ENCODE assay signal across 8 cellular contexts in the genomic region with DNA sequence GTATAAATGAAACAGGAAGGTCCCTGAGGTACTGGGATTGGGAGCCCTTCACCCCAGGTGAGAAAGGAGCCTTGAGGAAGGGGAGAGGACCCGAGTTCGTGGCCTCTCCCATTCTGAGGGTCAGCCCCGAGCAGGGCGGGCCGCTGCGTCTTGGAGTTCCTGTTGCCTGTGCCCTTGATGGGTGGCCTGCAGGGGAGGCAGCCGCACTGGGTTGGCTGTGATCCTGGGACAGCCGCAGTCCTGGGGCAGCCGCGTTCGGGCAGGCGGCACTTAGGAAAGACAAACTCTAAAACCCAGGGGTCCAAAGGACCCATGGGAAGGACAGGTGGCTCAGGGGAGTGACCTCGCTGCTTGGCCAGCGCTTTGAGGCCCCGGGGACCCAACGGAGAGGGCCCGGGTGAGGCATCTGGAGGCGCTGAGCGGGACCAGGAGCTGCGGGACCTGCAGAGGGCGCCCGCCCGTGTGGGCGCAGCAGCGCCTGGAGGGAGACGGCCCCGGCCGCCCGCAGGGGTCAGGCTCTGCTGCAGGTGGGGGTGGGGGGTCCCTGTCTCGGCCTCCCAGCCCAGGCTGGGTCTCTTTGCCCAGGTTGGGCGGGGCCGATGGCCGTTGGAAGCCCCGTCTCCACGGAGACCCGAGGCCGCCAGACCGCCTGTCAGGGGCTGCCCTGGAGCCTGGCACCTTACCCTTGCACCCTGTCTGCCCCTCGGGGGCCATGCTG.
A peak's percentile ranks its signal among the peaks of the same experiment; 100 is the strongest.
DNase-seq lines count a peak whose midpoint lies in the region; ATAC-seq, FAIRE-seq and TF ChIP-seq lines count a peak whose summit lies in the region.

No MANE protein-coding gene starts in this region.

- peak overlapping the region; percentile 80 for H4K8ac ChIP-seq in H1 (ENCODE audit: extremely low read depth, insufficient read depth, low read length)

- no peaks in the 10 kb centered on the region for H4K20me1 ChIP-seq in GM23248 (ENCODE audit: insufficient read depth)
- peaks cover 1 to 3% of the 10 kb centered on the region in 2 experiments for H4K20me1 ChIP-seq in H1 (replicated peaks in 1 of 2; ENCODE audit: control insufficient read depth in 1 of 2, insufficient read depth in 2 of 2, low read length in 2 of 2)

- H3K79me1 ChIP-seq in H1 (ENCODE audit: low read depth, low read length), result no peaks in the 10 kb centered on the region

- H3K4me3 ChIP-seq in GM23248 (no peak overlapping the region), WI38 (ENCODE audit: low read depth, low read length) (no peak overlapping the region), H1 (ENCODE audit: extremely low read depth in 1 of 4, insufficient read depth in 2 of 4, low read depth in 3 of 4, low read length in 4 of 4) (peak overlapping the region; percentile 25 to 57 (median 36)), mucosa of descending colon (no peak overlapping the region)

- no peaks in the 10 kb centered on the region for H3K9me3 ChIP-seq in GM23248 (ENCODE audit: low read depth)
- H3K9me3 ChIP-seq in H1 (ENCODE audit: insufficient read depth in 2 of 2, low read depth in 1 of 2, low read length in 1 of 2), result peaks cover 0 to 12% of the 10 kb centered on the region in 2 experiments; a peak in 2 of 4 replicates
- no peaks in the 10 kb centered on the region for H3K9me3 ChIP-seq in mucosa of descending colon

- ATAC-seq in mucosa of descending colon (peak; percentile 92), GM21423 (IDR thresholded peaks at IDR 0.05; ENCODE audit: unreplicated experiment) (no peak)

- H3K36me3 ChIP-seq in GM23248 (ENCODE audit: low read depth) (no peaks in the 10 kb centered on the region), H1 (ENCODE audit: control insufficient read depth in 2 of 4, insufficient read depth in 4 of 4, low read length in 3 of 4) (no peaks in the 10 kb centered on the region), mucosa of descending colon (ENCODE audit: low read depth) (no peaks in the 10 kb centered on the region)

- peak; percentile 28 to 60; a peak in 3 of 4 replicates for TF ChIP-seq RAD21 in H1 (IDR thresholded peaks at IDR 0.05 in 1 of 2, conservative IDR thresholded peaks at IDR 0.05 in 1 of 2; ENCODE audit: low read depth in 2 of 2, low read length in 2 of 2)

- intact Hi-C loops in mucosa of descending colon (cut with DNase I, micrococcal nuclease), result no loop called here

- H3K27me3 ChIP-seq in GM23248 (replicated peaks; ENCODE audit: insufficient read depth) (0 out of 2 replicates have a peak, but pooled peaks cover 8% of the 10 kb centered on the region), H1 (replicated peaks in 1 of 4; ENCODE audit: control insufficient read depth in 3 of 4, extremely low read depth in 1 of 4, insufficient read depth in 3 of 4, low read length in 3 of 4) (no peaks in the 10 kb centered on the region)

- H4K91ac ChIP-seq in H1 (replicated peaks; ENCODE audit: insufficient read length, low read length), result no peak overlapping the region

- no peak overlapping the region for H3K23ac ChIP-seq in H1 (ENCODE audit: insufficient read length)

- peaks cover 8% of the 10 kb centered on the region; the same call in 1 of the 2 replicates for H3K23me2 ChIP-seq in H1 (ENCODE audit: low read depth, low read length)

- no peak overlapping the region for H2BK20ac ChIP-seq in H1 (ENCODE audit: low read length)

- POLR2A ChIA-PET in H1 (lab: Charles Lee; ENCODE audit: partially characterized antibody), result interaction anchor here (0.6 to 2.9 kb wide), 5 partner anchors 9 to 79 kb away, joined by 3 to 26 read pairs (median 3); a partner anchor contains a TSS
- POLR2A ChIA-PET in HEK293T (lab: Yijun Ruan, JAX), result no interaction called here

- no peak overlapping the region for H3K4ac ChIP-seq in H1 (replicated peaks; ENCODE audit: insufficient read length, low read depth, low read length)

- in situ Hi-C loops in GM23248 (cut with MboI), result no loop called here

- peak overlapping the region; percentile 60 for H4K5ac ChIP-seq in H1 (ENCODE audit: insufficient read length, low read depth, low read length)

- H3F3A ChIP-seq in GM23248 (ENCODE audit: insufficient read depth), result no peaks in the 10 kb centered on the region

- FAIRE-seq in H1 (lab: Jason Lieb, UNC) (no peak), urothelium cell line (lab: Jason Lieb, UNC) (no peak)

- H2BK12ac ChIP-seq in H1 (ENCODE audit: low read depth, low read length), result no peak overlapping the region

- no peaks in the 10 kb centered on the region for H3K79me2 ChIP-seq in GM23248 (ENCODE audit: insufficient read depth)
- no peaks in the 10 kb centered on the region for H3K79me2 ChIP-seq in H1 (ENCODE audit: control insufficient read depth in 1 of 2, insufficient read depth in 2 of 2, low read length in 2 of 2)

- H3K56ac ChIP-seq in H1 (replicated peaks; ENCODE audit: insufficient read length, low read depth, low read length), result no peak overlapping the region

- H3K27ac ChIP-seq in GM23248 (no peak overlapping the region), H1 (ENCODE audit: low read depth, low read length) (no peak overlapping the region)

- TF ChIP-seq EP300 in H1 (IDR thresholded peaks at IDR 0.05; ENCODE audit: borderline replicate concordance in 1 of 2, low read depth in 2 of 2, low read length in 2 of 2), result no peak

- 15 to 16% methylated on average over 17 to 31 of the region's 39 CpGs for WGBS in GM23248 (ENCODE audit: low coverage in 1 of 2, low lambda C conversion rate in 2 of 2, missing lambda C conversion rate in 2 of 2), 2 experiments
- 10% methylated on average over 31 of the region's 39 CpGs; no CpG with 5 or more reads in 1 of the 2 experiments for WGBS in H1 (ENCODE audit: extremely low coverage in 1 of 2, insufficient coverage in 1 of 2, insufficient read length in 1 of 2, insufficient replicate concordance in 2 of 2, low coverage in 1 of 2, low lambda C conversion rate in 2 of 2, missing lambda C conversion rate in 1 of 2), 2 experiments

- no peak overlapping the region for H2BK5ac ChIP-seq in H1 (ENCODE audit: low read depth, low read length)

- H2BK120ac ChIP-seq in H1 (replicated peaks; ENCODE audit: low read depth, low read length), result no peak overlapping the region

- no peaks in the 10 kb centered on the region for H3K9me2 ChIP-seq in GM23248 (ENCODE audit: insufficient read depth)

- no peak overlapping the region for H2BK15ac ChIP-seq in H1 (ENCODE audit: low read length)

- H3K4me2 ChIP-seq in GM23248 (ENCODE audit: unreplicated experiment) (peak overlapping the region; percentile 49), H1 (ENCODE audit: insufficient read depth in 1 of 2, low read depth in 2 of 2, low read length in 2 of 2) (peak overlapping the region; percentile 84 to 90)

- no peak overlapping the region for H3K14ac ChIP-seq in H1 (ENCODE audit: insufficient read length)

- peak; percentile 44 for TF ChIP-seq CTCF in WI38 (IDR thresholded peaks at IDR 0.05; ENCODE audit: low read depth, low read length)
- TF ChIP-seq CTCF in H1 (IDR thresholded peaks at IDR 0.05; ENCODE audit: control extremely low read depth in 1 of 3, insufficient read depth in 1 of 3, low read depth in 1 of 3, low read length in 3 of 3), result peak; percentile 66 to 88 (median 75)
- TF ChIP-seq CTCF in mucosa of descending colon (IDR thresholded peaks at IDR 0.05), result peak; percentile 37

- H2AFZ ChIP-seq in GM23248 (0 out of 2 replicates have a peak overlapping the region, but pooled peaks have one; percentile 42), H1 (ENCODE audit: low read length) (peak overlapping the region; percentile 36; the same call in 1 of the 2 replicates)

- H3K9ac ChIP-seq in GM23248, result no peak overlapping the region
- no peak overlapping the region for H3K9ac ChIP-seq in H1 (replicated peaks in 1 of 4; ENCODE audit: extremely low read depth in 1 of 4, low read depth in 3 of 4, low read length in 3 of 4)

- no peaks in the 10 kb centered on the region for H3K4me1 ChIP-seq in GM23248 (ENCODE audit: insufficient read depth)
- H3K4me1 ChIP-seq in H1 (replicated peaks in 1 of 4; ENCODE audit: control insufficient read depth in 3 of 4, insufficient read depth in 4 of 4, low read length in 3 of 4), result peaks cover 0 to 12% (median 8%) of the 10 kb centered on the region in 4 experiments; a peak in 6 of 7 replicates
- H3K4me1 ChIP-seq in mucosa of descending colon (ENCODE audit: low read depth), result no peaks in the 10 kb centered on the region

- DNase-seq in GM23248 (peak; percentile 71), H1 (ENCODE audit: low read depth in 1 of 2, low spot score in 2 of 2) (peak in 1 of 2 experiments; percentile 85), mucosa of descending colon (peak; percentile 50 to 57 (median 55)), urothelium cell line (ENCODE audit: low spot score) (peak; percentile 20), SK-N-DZ (ENCODE audit: low spot score) (no peak), HEK293T (ENCODE audit: extremely low spot score) (no peak)

- H2AK5ac ChIP-seq in H1 (ENCODE audit: low read depth, low read length), result no peak overlapping the region

- CTCF ChIA-PET in H1 (lab: Charles Lee; ENCODE audit: partially characterized antibody) (interaction anchor here (0.9 to 1.9 kb wide), 11 partner anchors 8 to 191 kb away, joined by 3 to 8 read pairs (median 5); a partner anchor contains a TSS), HEK293T (lab: Yijun Ruan, JAX) (no interaction called here)

- no peak for TF ChIP-seq POLR2A in H1 (IDR thresholded peaks at IDR 0.05; ENCODE audit: control extremely low read depth in 1 of 2, low read depth in 2 of 2, low read length in 2 of 2)

- no peak overlapping the region; the same call in 1 of the 2 replicates for H3K18ac ChIP-seq in H1 (ENCODE audit: extremely low read depth, low read length)

TF ChIP-seq in H1, 55 proteins besides CTCF, POLR2A, EP300 and RAD21 (continues in another document):
- no peak for TF ChIP-seq CHD2 (IDR thresholded peaks at IDR 0.05; ENCODE audit: low read length)
- peak; percentile 87 for TF ChIP-seq KDM4A (IDR thresholded peaks at IDR 0.05; ENCODE audit: low read depth, low read length, severe bottlenecking)
- TF ChIP-seq GABPA (IDR thresholded peaks at IDR 0.05; ENCODE audit: borderline replicate concordance, insufficient read depth, low read length), result 0 out of 2 replicates have a peak, but pooled peaks have one; percentile 25
- TF ChIP-seq, protein P1, sequence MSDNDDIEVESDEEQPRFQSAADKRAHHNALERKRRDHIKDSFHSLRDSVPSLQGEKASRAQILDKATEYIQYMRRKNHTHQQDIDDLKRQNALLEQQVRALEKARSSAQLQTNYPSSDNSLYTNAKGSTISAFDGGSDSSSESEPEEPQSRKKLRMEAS (IDR thresholded peaks at IDR 0.05), result peak; percentile 37; the same call in 1 of the 2 replicates

TF ChIP-seq in HEK293T, 16 proteins besides CTCF, POLR2A, EP300 and RAD21:
- TF ChIP-seq FOXK2 (IDR thresholded peaks at IDR 0.05) (no peak), NFRKB (IDR thresholded peaks at IDR 0.05) (no peak), BHLHE40 (IDR thresholded peaks at IDR 0.05; ENCODE audit: borderline replicate concordance) (no peak), L3MBTL2 (conservative IDR thresholded peaks at IDR 0.05) (no peak), HDGF (IDR thresholded peaks at IDR 0.05; ENCODE audit: borderline replicate concordance) (no peak)
TF ChIP-seq in HEK293T: peak in this region for 0.

Comparison
In these comparisons a context has a peak if more than half of its experiments do, and no peak if none do; other contexts are left out.
1. DNase-seq: peak in GM23248 (single experiment), mucosa of descending colon (3 of 3) and urothelium cell line (single experiment); none in SK-N-DZ (single experiment) and HEK293T (single experiment).
2. H3K4me3 ChIP-seq: peak in H1 (4 of 4); none in GM23248 (single experiment), WI38 (single experiment) and mucosa of descending colon (single experiment).
3. Peak in every context shown above with its lines, with median percentiles within 50 percentile points of each other: CTCF ChIP-seq.